In the genomic region with DNA sequence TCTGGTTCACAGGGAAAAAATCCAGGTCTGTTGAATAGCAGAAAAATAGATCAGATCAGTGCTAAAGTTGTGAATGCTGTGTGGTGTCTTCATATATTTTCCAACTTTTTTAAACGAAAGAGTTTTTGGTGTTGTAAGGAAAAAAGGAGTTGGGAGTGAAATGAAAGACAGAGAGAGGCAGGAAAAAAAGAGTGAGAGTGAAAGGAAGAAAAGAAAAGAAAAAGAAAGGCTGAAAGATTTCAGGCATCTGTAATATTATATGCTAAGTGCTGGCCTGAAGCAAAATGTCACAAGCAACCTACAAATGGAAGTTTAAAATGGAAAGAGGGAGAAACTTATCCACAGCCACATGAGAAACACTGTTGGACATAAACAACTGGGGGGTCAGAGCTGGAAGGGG, we compare ENCODE assay signal across 22 cellular contexts.
"Had no signal": no experiment of that assay in that cellular context is flagged by ENCODE, and none has a peak within 500 bp of the region (broad histone marks: within the 10 kb centered on the region; RNA-seq: fewer than 3 reads in every experiment).

No MANE protein-coding gene starts in this region.

- H3K27ac ChIP-seq: lower lobe of right lung, neural progenitor cell, ovary, thyroid gland had no signal

- H2AFZ ChIP-seq: neural progenitor cell had no signal

- H3K27me3 ChIP-seq: esophagus squamous epithelium, ovary, thyroid gland had no signal

- FAIRE-seq: bronchial epithelial cell had no signal

- H3K4me2 ChIP-seq: neural progenitor cell, smooth muscle cell had no signal

- H3K36me3 ChIP-seq: esophagus squamous epithelium, lower lobe of right lung, neural progenitor cell, ovary, thyroid gland had no signal

- H3K4me3 ChIP-seq: esophagus squamous epithelium, lower lobe of right lung, neural progenitor cell, ovary, smooth muscle cell, thyroid gland had no signal

- H3K9ac ChIP-seq: neural progenitor cell had no signal

- ATAC-seq: activated CD8-positive, alpha-beta T cell treated with anti-CD3 and anti-CD28 coated beads, Interleukin-2, amount 10 ng/mL, durations not matched to agents 7 days and 5 days; effector memory CD8-positive, alpha-beta T cell; sciatic nerve; stimulated activated effector memory CD8-positive, alpha-beta T cell treated with anti-CD3 and anti-CD28 coated beads, Interleukin-12 subunit alpha, Interleukin-12 subunit beta, amount 100 ng/mL, for 72 hours had no signal

- DNase-seq: activated CD4-positive, alpha-beta T cell treated with anti-CD3 and anti-CD28 coated beads, Interleukin-2, amount 10 ng/mL, durations not matched to agents 24 days and 14 days; activated CD8-positive, alpha-beta T cell treated with anti-CD3 and anti-CD28 coated beads, Interleukin-2, amount 10 ng/mL, durations not matched to agents 7 days and 5 days; activated effector memory CD4-positive, alpha-beta T cell treated with anti-CD3 and anti-CD28 coated beads, Interleukin-2, amount 50 U/mL, for 16 hours; activated naive CD4-positive, alpha-beta T cell treated with anti-CD3 and anti-CD28 coated beads, Interleukin-2, amount 50 U/mL, for 16 hours; activated T-cell treated with anti-CD3 and anti-CD28 coated beads, Interleukin-2, amount 50 U/mL, for 24 hours; aorta; cerebellar nuclear complex; effector memory CD8-positive, alpha-beta T cell; esophagus squamous epithelium; left cardiac atrium; lower lobe of right lung; midbrain; ovary; stimulated activated CD4-positive, alpha-beta T cell treated with anti-CD3 and anti-CD28 coated beads, Interleukin-4, amount 100 ng/mL, for 24 hours; T-helper 1 cell; T-helper 9 cell; thyroid gland had no signal

- H3K9me3 ChIP-seq: esophagus squamous epithelium, lower lobe of right lung, ovary, thyroid gland had no signal
